Comparison of ENCODE assay signal across 11 cellular contexts in genomic region chr9:35798658-35799366, GRCh38. TPM values are rescaled to one million over a fixed set of nuclear protein-coding genes. Genes with fewer than 3 reads are reported as not detected.
DNase-seq lines count a peak whose midpoint lies in the region; ATAC-seq and TF ChIP-seq lines count a peak whose summit lies in the region.
"Had no signal": no experiment of that assay in that cellular context is flagged by ENCODE, and none has a peak within 500 bp of the region (broad histone marks: within the 10 kb centered on the region; RNA-seq: fewer than 3 reads in every experiment).

No MANE protein-coding gene starts in this region.

- CTCF ChIA-PET in activated CD8-positive, alpha-beta memory T cell treated with anti-CD3 and anti-CD28 coated beads, Interleukin-2, amount 10 ng/mL, durations not matched to agents 7 days and 5 days (lab: Charles Lee): interaction anchor here (1.0 to 2.5 kb wide), 3 partner anchors 8 to 83 kb away, joined by 5 to 10 read pairs (median 6); partner anchors contain the start of gene SPAG8

- H3K27ac Mint-ChIP-seq in activated CD8-positive, alpha-beta memory T cell treated with anti-CD3 and anti-CD28 coated beads, Interleukin-2, amount 10 ng/mL, durations not matched to agents 7 days and 5 days: no peak overlapping the region
- H3K27ac Mint-ChIP-seq in T-helper 2 cell treated with Interferon-gamma antibody and Interleukin-4, amounts not matched to agents 5 μg/mL and 100 μg/mL, for 36 hours: no peak overlapping the region
- peak overlapping the region; percentile 25 for H3K27ac Mint-ChIP-seq in stimulated activated naive B cell treated with anti-CD40 and anti-IgM and Interleukin-4, amounts not matched to agents 10 μg/mL and 1 μg/mL and 100 μg/mL, for 72 hours
- H3K27ac Mint-ChIP-seq: B cell, memory B cell had no signal

- no peak overlapping the region for H3K4me3 ChIP-seq in prostate gland
- H3K4me3 ChIP-seq: stomach had no signal

- H3K4me1 Mint-ChIP-seq in activated CD8-positive, alpha-beta memory T cell treated with anti-CD3 and anti-CD28 coated beads, Interleukin-2, amount 10 ng/mL, durations not matched to agents 7 days and 5 days: peaks cover 31% of the 10 kb centered on the region
- H3K4me1 Mint-ChIP-seq in T-helper 2 cell treated with Interferon-gamma antibody and Interleukin-4, amounts not matched to agents 5 μg/mL and 100 μg/mL, for 36 hours (ENCODE audit: low read depth): peaks cover 23% of the 10 kb centered on the region
- H3K4me1 Mint-ChIP-seq in stimulated activated naive B cell treated with anti-CD40 and anti-IgM and Interleukin-4, amounts not matched to agents 10 μg/mL and 1 μg/mL and 100 μg/mL, for 72 hours: peaks cover 6 to 7% of the 10 kb centered on the region in 2 donors
- H3K4me1 Mint-ChIP-seq: B cell had no signal

- H3K9me3 Mint-ChIP-seq in activated CD8-positive, alpha-beta memory T cell treated with anti-CD3 and anti-CD28 coated beads, Interleukin-2, amount 10 ng/mL, durations not matched to agents 7 days and 5 days (ENCODE audit: low read depth): no peaks in the 10 kb centered on the region
- H3K9me3 Mint-ChIP-seq in T-helper 2 cell treated with Interferon-gamma antibody and Interleukin-4, amounts not matched to agents 5 μg/mL and 100 μg/mL, for 36 hours: no peaks in the 10 kb centered on the region
- no peaks in the 10 kb centered on the region for H3K9me3 Mint-ChIP-seq in stimulated activated naive B cell treated with anti-CD40 and anti-IgM and Interleukin-4, amounts not matched to agents 10 μg/mL and 1 μg/mL and 100 μg/mL, for 72 hours
- H3K9me3 Mint-ChIP-seq: memory B cell had no signal

- peaks cover 1% of the 10 kb centered on the region for H3K36me3 Mint-ChIP-seq in activated CD8-positive, alpha-beta memory T cell treated with anti-CD3 and anti-CD28 coated beads, Interleukin-2, amount 10 ng/mL, durations not matched to agents 7 days and 5 days
- H3K36me3 Mint-ChIP-seq in T-helper 2 cell treated with Interferon-gamma antibody and Interleukin-4, amounts not matched to agents 5 μg/mL and 100 μg/mL, for 36 hours (ENCODE audit: low read depth): peaks cover 11% of the 10 kb centered on the region
- H3K36me3 Mint-ChIP-seq in stimulated activated naive B cell treated with anti-CD40 and anti-IgM and Interleukin-4, amounts not matched to agents 10 μg/mL and 1 μg/mL and 100 μg/mL, for 72 hours: peaks cover 30 to 37% of the 10 kb centered on the region in 2 donors

- H3K4me1 ChIP-seq in prostate gland (replicated peaks): no peaks in the 10 kb centered on the region

- no peak overlapping the region for H3K27ac ChIP-seq in prostate gland
- H3K27ac ChIP-seq: stomach had no signal

- H3K27me3 ChIP-seq in prostate gland (replicated peaks; ENCODE audit: insufficient read depth): no peaks in the 10 kb centered on the region
- H3K27me3 ChIP-seq: stomach had no signal

- H3K4me3 Mint-ChIP-seq in activated CD8-positive, alpha-beta memory T cell treated with anti-CD3 and anti-CD28 coated beads, Interleukin-2, amount 10 ng/mL, durations not matched to agents 7 days and 5 days: no peak overlapping the region
- no peak overlapping the region for H3K4me3 Mint-ChIP-seq in T-helper 2 cell treated with Interferon-gamma antibody and Interleukin-4, amounts not matched to agents 5 μg/mL and 100 μg/mL, for 36 hours
- no peak overlapping the region for H3K4me3 Mint-ChIP-seq in stimulated activated naive B cell treated with anti-CD40 and anti-IgM and Interleukin-4, amounts not matched to agents 10 μg/mL and 1 μg/mL and 100 μg/mL, for 72 hours
- H3K4me3 Mint-ChIP-seq: B cell, memory B cell had no signal

- no peaks in the 10 kb centered on the region for H3K27me3 Mint-ChIP-seq in activated CD8-positive, alpha-beta memory T cell treated with anti-CD3 and anti-CD28 coated beads, Interleukin-2, amount 10 ng/mL, durations not matched to agents 7 days and 5 days
- no peaks in the 10 kb centered on the region for H3K27me3 Mint-ChIP-seq in T-helper 2 cell treated with Interferon-gamma antibody and Interleukin-4, amounts not matched to agents 5 μg/mL and 100 μg/mL, for 36 hours (ENCODE audit: low read depth)
- no peaks in the 10 kb centered on the region for H3K27me3 Mint-ChIP-seq in stimulated activated naive B cell treated with anti-CD40 and anti-IgM and Interleukin-4, amounts not matched to agents 10 μg/mL and 1 μg/mL and 100 μg/mL, for 72 hours
- H3K27me3 Mint-ChIP-seq: B cell, memory B cell had no signal

- DNase-seq in activated CD8-positive, alpha-beta memory T cell treated with anti-CD3 and anti-CD28 coated beads, Interleukin-2, amount 10 ng/mL, durations not matched to agents 7 days and 5 days: peak; percentile 48
- no peak for DNase-seq in activated CD8-positive, alpha-beta memory T cell treated with anti-CD3 and anti-CD28 coated beads, Interleukin-2, amount 50 U/mL, for 4 hours
- peak; percentile 63 for DNase-seq in T-helper 2 cell treated with Interferon-gamma antibody and Interleukin-4, amounts not matched to agents 5 μg/mL and 100 μg/mL, for 36 hours (ENCODE audit: low spot score)
- DNase-seq in foreskin melanocyte (peak; percentile 11), GM13977 (ENCODE audit: low spot score) (no peak), anterior cingulate cortex (lab: John Stamatoyannopoulos, UW) (no peak), prostate gland (ENCODE audit: low spot score) (no peak)
- no peak for DNase-seq in stimulated activated naive B cell treated with anti-CD40 and anti-IgM and Interleukin-4, amounts not matched to agents 10 μg/mL and 1 μg/mL and 100 μg/mL, for 72 hours
- DNase-seq: stomach had no signal

- ATAC-seq in activated CD8-positive, alpha-beta memory T cell treated with anti-CD3 and anti-CD28 coated beads, Interleukin-2, amount 10 ng/mL, durations not matched to agents 7 days and 5 days: peak; percentile 74
- peak; percentile 48 to 60 for ATAC-seq in stimulated activated naive B cell treated with anti-CD40 and anti-IgM and Interleukin-4, amounts not matched to agents 10 μg/mL and 1 μg/mL and 100 μg/mL, for 72 hours (replicated peaks)

- intact Hi-C loops in prostate gland (cut with DNase I): no loop called here

- TF ChIP-seq CTCF in GM13977 (IDR thresholded peaks at IDR 0.05; ENCODE audit: extremely low read depth, insufficient read depth, missing control alignments) (no peak), prostate gland (IDR thresholded peaks at IDR 0.05) (no peak)

- in situ Hi-C loops in GM13977 (cut with MboI; ENCODE audit: low pct_unique_long_range_greater_than_20kb, low sequenced_read_pairs, unreplicated experiment): no loop called here

- H3K36me3 ChIP-seq in prostate gland: no peaks in the 10 kb centered on the region

- no peak for TF ChIP-seq POLR2A in prostate gland (IDR thresholded peaks at IDR 0.05)

- no peaks in the 10 kb centered on the region for H3K9me3 ChIP-seq in prostate gland
- H3K9me3 ChIP-seq: stomach had no signal

- 87% methylated on average over 4 of the region's 4 CpGs for WGBS in prostate gland

RNA-seq across cellular contexts. Expression of gene NPR2, which starts 7.4 kb away (rescaled TPM):
- 10 to 100 TPM; 12.4 to 13.4 TPM for total RNA-seq in activated CD8-positive, alpha-beta memory T cell treated with anti-CD3 and anti-CD28 coated beads, Interleukin-2, amount 10 ng/mL, durations not matched to agents 7 days and 5 days
- total RNA-seq in prostate gland: 10 to 100 TPM; 17.3 to 33.2 TPM

RNA-seq across cellular contexts. Expression of gene SPAG8, which starts 13.2 kb away (rescaled TPM):
- total RNA-seq in activated CD8-positive, alpha-beta memory T cell treated with anti-CD3 and anti-CD28 coated beads, Interleukin-2, amount 10 ng/mL, durations not matched to agents 7 days and 5 days: 1 to 10 TPM; 1.2 to 1.4 TPM
- 1 to 10 TPM in 1 of 2 donors, under 1 TPM in 1; 0.68 to 9.2 TPM for total RNA-seq in prostate gland

RNA-seq across cellular contexts. Expression of gene HINT2, which starts 16.0 kb away (rescaled TPM):
- 10 to 100 TPM; 68.9 to 73.5 TPM for total RNA-seq in activated CD8-positive, alpha-beta memory T cell treated with anti-CD3 and anti-CD28 coated beads, Interleukin-2, amount 10 ng/mL, durations not matched to agents 7 days and 5 days
- 10 to 100 TPM; 38.6 to 39.7 TPM for total RNA-seq in prostate gland

RNA-seq across cellular contexts. Expression of gene FAM221B, which starts 29.7 kb away (rescaled TPM):
- not detected for total RNA-seq in activated CD8-positive, alpha-beta memory T cell treated with anti-CD3 and anti-CD28 coated beads, Interleukin-2, amount 10 ng/mL, durations not matched to agents 7 days and 5 days
- total RNA-seq in prostate gland: 1 to 10 TPM in 1 of 2 donors, under 1 TPM in 1; 0.46 to 5.1 TPM
- total RNA-seq: B cell, stomach had no signal

RNA-seq across cellular contexts. Expression of gene TMEM8B, which starts 30.2 kb away (rescaled TPM):
- 1 to 10 TPM; 1.2 to 3.5 TPM for total RNA-seq in activated CD8-positive, alpha-beta memory T cell treated with anti-CD3 and anti-CD28 coated beads, Interleukin-2, amount 10 ng/mL, durations not matched to agents 7 days and 5 days
- 10 to 100 TPM; 15.8 to 25.9 TPM for total RNA-seq in prostate gland

Comparison
In these comparisons a context has a peak if more than half of its experiments do, and no peak if none do; other contexts are left out.
1. DNase-seq: peak in activated CD8-positive, alpha-beta memory T cell treated with anti-CD3 and anti-CD28 coated beads, Interleukin-2, amount 10 ng/mL, durations not matched to agents 7 days and 5 days (single experiment), T-helper 2 cell treated with Interferon-gamma antibody and Interleukin-4, amounts not matched to agents 5 μg/mL and 100 μg/mL, for 36 hours (single experiment) and foreskin melanocyte (single experiment); none in activated CD8-positive, alpha-beta memory T cell treated with anti-CD3 and anti-CD28 coated beads, Interleukin-2, amount 50 U/mL, for 4 hours (single experiment), stimulated activated naive B cell treated with anti-CD40 and anti-IgM and Interleukin-4, amounts not matched to agents 10 μg/mL and 1 μg/mL and 100 μg/mL, for 72 hours (single experiment), GM13977 (single experiment), anterior cingulate cortex (0 of 58) and prostate gland (single experiment).